ENCODE assay signal across 21 cellular contexts in the genomic region with DNA sequence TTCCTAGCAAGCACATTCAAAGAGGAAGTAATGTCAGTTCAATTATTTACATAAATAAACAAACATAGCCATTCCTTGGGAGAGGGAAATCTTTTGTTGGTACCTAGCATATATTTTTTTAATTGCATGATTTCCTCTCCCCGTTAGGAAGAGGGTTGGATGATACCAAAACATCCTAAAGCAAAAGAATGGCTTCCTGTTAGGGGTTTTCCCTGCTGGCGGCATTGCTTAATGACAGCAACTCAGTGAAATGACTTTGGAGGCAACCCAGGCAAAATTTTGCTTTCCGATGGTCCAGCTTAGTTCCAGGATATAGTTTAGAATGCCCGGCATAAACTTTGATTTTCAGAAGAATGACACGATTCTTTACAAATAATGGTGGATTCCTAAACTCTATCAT.
DNase-seq lines count a peak whose midpoint lies in the region; ATAC-seq and TF ChIP-seq lines count a peak whose summit lies in the region.
"Had no signal": no experiment of that assay in that cellular context is flagged by ENCODE, and none has a peak within 500 bp of the region (broad histone marks: within the 10 kb centered on the region; RNA-seq: fewer than 3 reads in every experiment).

No MANE protein-coding gene starts in this region.

- H3K36me3 ChIP-seq in osteoblast (ENCODE audit: insufficient read depth, low read length) (no peaks in the 10 kb centered on the region), upper lobe of left lung (no peaks in the 10 kb centered on the region)
- H3K36me3 ChIP-seq: BLaER1 treated with 17β-estradiol and CSF1 and Interleukin-3, amounts not matched to agents 10 nM and 100 nM had no signal

- H3K4me3 ChIP-seq in osteoblast (ENCODE audit: insufficient read depth, low read length) (no peak overlapping the region), upper lobe of left lung (no peak overlapping the region)
- H3K4me3 ChIP-seq: BLaER1 treated with 17β-estradiol and CSF1 and Interleukin-3, amounts not matched to agents 10 nM and 100 nM had no signal

- DNase-seq in ELR (ENCODE audit: low read depth): peak; percentile 10
- peak; percentile 6 for DNase-seq in HuH-7 (ENCODE audit: low spot score)
- DNase-seq in dermis microvascular lymphatic vessel endothelial cell (ENCODE audit: low read depth in 2 of 2): peak; percentile 21 to 43
- no peak for DNase-seq in osteoblast (ENCODE audit: insufficient read length, low spot score, missing footprints)
- DNase-seq in C1 segment of cervical spinal cord (lab: John Stamatoyannopoulos, UW): no peak
- no peak for DNase-seq in upper lobe of left lung
- DNase-seq: Calu3; CD8-positive, alpha-beta memory T cell; DMS153; EL; HCEC 1CT; Karpas-422; NCI-H1694; NCI-H2081; NCI-H2171 treated with DMSO at 0.1 percent for 48 hours; NCI-H524 treated with DMSO at 0.1 percent for 48 hours; PC-3; RPMI8226; SHP77 had no signal

- no peak overlapping the region for H3K27ac ChIP-seq in osteoblast (ENCODE audit: low read depth, low read length)
- no peak overlapping the region for H3K27ac ChIP-seq in upper lobe of left lung
- H3K27ac ChIP-seq: BLaER1 treated with 17β-estradiol and CSF1 and Interleukin-3, amounts not matched to agents 10 nM and 100 nM had no signal

- peak overlapping the region; percentile 16 for H3K4me2 ChIP-seq in osteoblast (ENCODE audit: insufficient read depth, low read length)

- H3K79me2 ChIP-seq in osteoblast (ENCODE audit: insufficient read depth, low read length): no peaks in the 10 kb centered on the region

- no peak for TF ChIP-seq CTCF in osteoblast (IDR thresholded peaks at IDR 0.05; ENCODE audit: extremely low read depth, low read depth, low read length)
- no peak for TF ChIP-seq CTCF in upper lobe of left lung (IDR thresholded peaks at IDR 0.05)

- WGBS in upper lobe of left lung, 2 donors: 37 to 50% methylated on average over 5 of the region's 5 CpGs

- no peak overlapping the region for H2AFZ ChIP-seq in osteoblast (ENCODE audit: low read length)

- ATAC-seq in GM21526 (IDR thresholded peaks at IDR 0.05; ENCODE audit: low FRiP score, unreplicated experiment): no peak
- no peak for ATAC-seq in upper lobe of left lung (ENCODE audit: low FRiP score in 2 of 2)
- ATAC-seq: PC-3 had no signal

- no peak for TF ChIP-seq POLR2A in upper lobe of left lung (IDR thresholded peaks at IDR 0.05)

- no peaks in the 10 kb centered on the region for H3K4me1 ChIP-seq in osteoblast (ENCODE audit: insufficient read depth, low read length)
- H3K4me1 ChIP-seq in upper lobe of left lung: no peaks in the 10 kb centered on the region

- no peaks in the 10 kb centered on the region for H3K27me3 ChIP-seq in osteoblast (ENCODE audit: insufficient read depth, low read length)
- H3K27me3 ChIP-seq in upper lobe of left lung: no peaks in the 10 kb centered on the region
- H3K27me3 ChIP-seq: BLaER1 treated with 17β-estradiol and CSF1 and Interleukin-3, amounts not matched to agents 10 nM and 100 nM had no signal

- H4K20me1 ChIP-seq in osteoblast (ENCODE audit: insufficient read depth, low read length): no peaks in the 10 kb centered on the region
- H4K20me1 ChIP-seq: BLaER1 treated with 17β-estradiol and CSF1 and Interleukin-3, amounts not matched to agents 10 nM and 100 nM had no signal

- TF ChIP-seq EP300 in upper lobe of left lung (IDR thresholded peaks at IDR 0.05): no peak

- H3K9me3 ChIP-seq in osteoblast (ENCODE audit: low read depth, low read length) (no peaks in the 10 kb centered on the region), upper lobe of left lung (no peaks in the 10 kb centered on the region)

Comparison
In these comparisons a context has a peak if more than half of its experiments do, and no peak if none do; other contexts are left out.
1. DNase-seq: peak in ELR (single experiment), HuH-7 (single experiment) and dermis microvascular lymphatic vessel endothelial cell (2 of 2); none in osteoblast (single experiment), C1 segment of cervical spinal cord (0 of 14) and upper lobe of left lung (0 of 2).